1 cellular context compared by ENCODE assay signal in the genomic region with DNA sequence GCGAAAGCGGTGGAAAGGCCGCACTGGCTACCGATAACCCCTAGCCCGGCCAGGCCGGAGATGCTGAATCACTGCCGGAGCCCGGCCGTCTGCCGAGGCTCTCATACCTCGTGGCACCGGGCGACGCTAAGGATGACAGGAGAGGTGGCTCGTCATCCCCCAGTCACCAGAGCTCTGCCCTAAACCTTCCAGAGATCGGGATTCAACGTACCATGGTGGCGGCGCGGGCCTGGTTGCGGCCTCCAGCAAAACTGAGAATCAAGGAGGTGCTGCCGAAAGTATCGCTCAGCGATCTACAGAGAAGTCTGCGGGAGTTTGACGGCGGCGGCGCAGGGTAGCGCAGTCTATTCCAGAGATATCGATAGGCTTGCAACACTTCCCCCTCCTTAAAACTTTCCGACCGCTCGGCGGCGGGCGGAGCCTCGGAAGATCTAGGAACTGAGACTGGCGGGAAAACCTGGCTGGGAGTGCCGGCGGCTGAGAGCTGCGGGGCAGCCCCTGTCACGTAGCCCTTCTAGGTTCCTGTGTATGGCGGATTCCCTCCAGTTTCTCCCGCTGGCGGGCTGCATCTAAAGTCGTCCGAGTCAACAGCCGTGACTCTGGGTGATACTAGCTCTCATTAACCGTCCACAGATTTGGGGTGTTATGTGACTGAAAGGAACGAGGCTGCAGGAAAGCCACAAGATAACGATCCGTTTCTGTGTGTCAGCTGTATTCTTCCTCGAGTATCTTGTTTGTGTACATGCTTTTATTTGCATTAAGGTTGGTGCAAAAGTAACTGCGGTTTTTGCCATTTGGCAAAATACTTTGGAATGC.
TF ChIP-seq lines count a peak whose summit lies in the region.

A gene (minus strand): TSS at position 301 of the 816 bp plus-strand sequence. CDS start 87 bp downstream, at position 214.

TF ChIP-seq in HepG2, 621 proteins besides CTCF, POLR2A, EP300 and RAD21 (continued from another document and continues in another):
- TF ChIP-seq, protein P1, sequence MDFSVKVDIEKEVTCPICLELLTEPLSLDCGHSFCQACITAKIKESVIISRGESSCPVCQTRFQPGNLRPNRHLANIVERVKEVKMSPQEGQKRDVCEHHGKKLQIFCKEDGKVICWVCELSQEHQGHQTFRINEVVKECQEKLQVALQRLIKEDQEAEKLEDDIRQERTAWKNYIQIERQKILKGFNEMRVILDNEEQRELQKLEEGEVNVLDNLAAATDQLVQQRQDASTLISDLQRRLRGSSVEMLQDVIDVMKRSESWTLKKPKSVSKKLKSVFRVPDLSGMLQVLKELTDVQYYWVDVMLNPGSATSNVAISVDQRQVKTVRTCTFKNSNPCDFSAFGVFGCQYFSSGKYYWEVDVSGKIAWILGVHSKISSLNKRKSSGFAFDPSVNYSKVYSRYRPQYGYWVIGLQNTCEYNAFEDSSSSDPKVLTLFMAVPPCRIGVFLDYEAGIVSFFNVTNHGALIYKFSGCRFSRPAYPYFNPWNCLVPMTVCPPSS (IDR thresholded peaks at IDR 0.05) = no peak
- TF ChIP-seq ZNF781 (CRISPR knock-in tag; IDR thresholded peaks at IDR 0.05; ENCODE audit: borderline replicate concordance, not compliant biosample characterization) (peak; percentile 65), SP140L (CRISPR knock-in tag; IDR thresholded peaks at IDR 0.05; ENCODE audit: borderline replicate concordance) (0 out of 2 replicates have a peak, but pooled peaks have one; percentile 41), FIP1L1 (IDR thresholded peaks at IDR 0.05; ENCODE audit: borderline replicate concordance, insufficient read depth, low read depth, low read length) (no peak), ZFP36 (IDR thresholded peaks at IDR 0.05; ENCODE audit: borderline replicate concordance, low read depth, low read length, partially characterized antibody) (no peak), SMAD1 (CRISPR knock-in tag; IDR thresholded peaks at IDR 0.05; ENCODE audit: borderline replicate concordance, low read depth) (no peak), ZNF354B (CRISPR knock-in tag; IDR thresholded peaks at IDR 0.05) (no peak; the same call in 1 of the 2 replicates), THAP11 (CRISPR knock-in tag; IDR thresholded peaks at IDR 0.05) (peak; percentile 91), FLYWCH1 (CRISPR knock-in tag; IDR thresholded peaks at IDR 0.05) (no peak), ZNF768 (CRISPR knock-in tag; IDR thresholded peaks at IDR 0.05) (peak; percentile 38; the same call in 1 of the 2 replicates), ESRRA (CRISPR knock-in tag; IDR thresholded peaks at IDR 0.05; ENCODE audit: low read depth) (peak; percentile 44; the same call in 1 of the 2 replicates), ZNF292 (CRISPR knock-in tag; IDR thresholded peaks at IDR 0.05; ENCODE audit: borderline replicate concordance, low read depth) (peak; percentile 91; the same call in 1 of the 2 replicates), EEA1 (CRISPR knock-in tag; IDR thresholded peaks at IDR 0.05; ENCODE audit: borderline replicate concordance) (no peak), ZNF782 (CRISPR knock-in tag; IDR thresholded peaks at IDR 0.05; ENCODE audit: borderline replicate concordance) (no peak; the same call in 1 of the 2 replicates), DNMT3B (CRISPR knock-in tag; conservative IDR thresholded peaks at IDR 0.05) (peak; percentile 56; the same call in 1 of the 2 replicates), ZNF143 (CRISPR knock-in tag; IDR thresholded peaks at IDR 0.05) (no peak), REXO4 (CRISPR knock-in tag; IDR thresholded peaks at IDR 0.05; ENCODE audit: borderline replicate concordance) (no peak), SRY (CRISPR knock-in tag; IDR thresholded peaks at IDR 0.05) (peak; percentile 84; the same call in 1 of the 2 replicates), JDP2 (CRISPR knock-in tag; IDR thresholded peaks at IDR 0.05; ENCODE audit: borderline replicate concordance) (no peak), ZZZ3 (CRISPR knock-in tag; IDR thresholded peaks at IDR 0.05; ENCODE audit: borderline replicate concordance) (peak; percentile 76; the same call in 1 of the 2 replicates), MIER2 (CRISPR knock-in tag; IDR thresholded peaks at IDR 0.05) (no peak), ZNF878 (CRISPR knock-in tag; IDR thresholded peaks at IDR 0.05) (0 out of 2 replicates have a peak, but pooled peaks have one; percentile 37), TBP (CRISPR knock-in tag; IDR thresholded peaks at IDR 0.05) (no peak), NFE2 (CRISPR knock-in tag; IDR thresholded peaks at IDR 0.05) (peak; percentile 58; the same call in 1 of the 2 replicates), RORA (CRISPR knock-in tag; IDR thresholded peaks at IDR 0.05) (no peak), NFYB (CRISPR knock-in tag; IDR thresholded peaks at IDR 0.05) (no peak; the same call in none of the 2 replicates), ZNF703 (CRISPR knock-in tag; IDR thresholded peaks at IDR 0.05; ENCODE audit: borderline replicate concordance) (peak; percentile 79; the same call in 1 of the 2 replicates), HOXA5 (CRISPR knock-in tag; IDR thresholded peaks at IDR 0.05) (peak; percentile 72), TCF7L2 (IDR thresholded peaks at IDR 0.05; ENCODE audit: low read depth, low read length) (no peak), ATRX (CRISPR knock-in tag; IDR thresholded peaks at IDR 0.05; ENCODE audit: borderline replicate concordance) (no peak), SALL2 (CRISPR knock-in tag; IDR thresholded peaks at IDR 0.05) (peak; percentile 73), ZNF30 (CRISPR knock-in tag; IDR thresholded peaks at IDR 0.05) (0 out of 2 replicates have a peak, but pooled peaks have one; percentile 53), ZNF75D (CRISPR knock-in tag; IDR thresholded peaks at IDR 0.05; ENCODE audit: borderline replicate concordance) (no peak), MAFK (conservative IDR thresholded peaks at IDR 0.05 in 1 of 2, IDR thresholded peaks at IDR 0.05 in 1 of 2; ENCODE audit: low read length in 2 of 2) (no peak; a peak in 1 of 4 replicates), ZNF790 (CRISPR knock-in tag; IDR thresholded peaks at IDR 0.05; ENCODE audit: borderline replicate concordance) (peak; percentile 26; the same call in 1 of the 2 replicates), GATAD1 (CRISPR knock-in tag; IDR thresholded peaks at IDR 0.05) (peak; percentile 93), LCORL (IDR thresholded peaks at IDR 0.05) (peak; percentile 85), LCORL (CRISPR knock-in tag; IDR thresholded peaks at IDR 0.05) (peak; percentile 55; the same call in 1 of the 2 replicates), ZNF772 (CRISPR knock-in tag; IDR thresholded peaks at IDR 0.05) (peak; percentile 78), EZH2 (conservative IDR thresholded peaks at IDR 0.05; ENCODE audit: low read depth, low read length) (no peak), IKZF1 (IDR thresholded peaks at IDR 0.05) (no peak)
- TF ChIP-seq, protein P2, sequence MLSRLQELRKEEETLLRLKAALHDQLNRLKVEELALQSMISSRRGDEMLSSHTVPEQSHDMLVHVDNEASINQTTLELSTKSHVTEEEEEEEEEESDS (CRISPR knock-in tag; IDR thresholded peaks at IDR 0.05; ENCODE audit: borderline replicate concordance) = 0 out of 2 replicates have a peak, but pooled peaks have one; percentile 7
- TF ChIP-seq, protein P3, sequence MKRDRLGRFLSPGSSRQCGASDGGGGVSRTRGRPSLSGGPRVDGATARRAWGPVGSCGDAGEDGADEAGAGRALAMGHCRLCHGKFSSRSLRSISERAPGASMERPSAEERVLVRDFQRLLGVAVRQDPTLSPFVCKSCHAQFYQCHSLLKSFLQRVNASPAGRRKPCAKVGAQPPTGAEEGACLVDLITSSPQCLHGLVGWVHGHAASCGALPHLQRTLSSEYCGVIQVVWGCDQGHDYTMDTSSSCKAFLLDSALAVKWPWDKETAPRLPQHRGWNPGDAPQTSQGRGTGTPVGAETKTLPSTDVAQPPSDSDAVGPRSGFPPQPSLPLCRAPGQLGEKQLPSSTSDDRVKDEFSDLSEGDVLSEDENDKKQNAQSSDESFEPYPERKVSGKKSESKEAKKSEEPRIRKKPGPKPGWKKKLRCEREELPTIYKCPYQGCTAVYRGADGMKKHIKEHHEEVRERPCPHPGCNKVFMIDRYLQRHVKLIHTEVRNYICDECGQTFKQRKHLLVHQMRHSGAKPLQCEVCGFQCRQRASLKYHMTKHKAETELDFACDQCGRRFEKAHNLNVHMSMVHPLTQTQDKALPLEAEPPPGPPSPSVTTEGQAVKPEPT (CRISPR knock-in tag; IDR thresholded peaks at IDR 0.05; ENCODE audit: low read depth) = peak; percentile 98
- TF ChIP-seq, protein P4, sequence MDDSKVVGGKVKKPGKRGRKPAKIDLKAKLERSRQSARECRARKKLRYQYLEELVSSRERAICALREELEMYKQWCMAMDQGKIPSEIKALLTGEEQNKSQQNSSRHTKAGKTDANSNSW (CRISPR knock-in tag; IDR thresholded peaks at IDR 0.05; ENCODE audit: borderline replicate concordance) = peak; percentile 44; the same call in 1 of the 2 replicates
- TF ChIP-seq, protein P5, sequence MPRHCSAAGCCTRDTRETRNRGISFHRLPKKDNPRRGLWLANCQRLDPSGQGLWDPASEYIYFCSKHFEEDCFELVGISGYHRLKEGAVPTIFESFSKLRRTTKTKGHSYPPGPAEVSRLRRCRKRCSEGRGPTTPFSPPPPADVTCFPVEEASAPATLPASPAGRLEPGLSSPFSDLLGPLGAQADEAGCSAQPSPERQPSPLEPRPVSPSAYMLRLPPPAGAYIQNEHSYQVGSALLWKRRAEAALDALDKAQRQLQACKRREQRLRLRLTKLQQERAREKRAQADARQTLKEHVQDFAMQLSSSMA (CRISPR knock-in tag; IDR thresholded peaks at IDR 0.05) = no peak
- TF ChIP-seq, protein P6, sequence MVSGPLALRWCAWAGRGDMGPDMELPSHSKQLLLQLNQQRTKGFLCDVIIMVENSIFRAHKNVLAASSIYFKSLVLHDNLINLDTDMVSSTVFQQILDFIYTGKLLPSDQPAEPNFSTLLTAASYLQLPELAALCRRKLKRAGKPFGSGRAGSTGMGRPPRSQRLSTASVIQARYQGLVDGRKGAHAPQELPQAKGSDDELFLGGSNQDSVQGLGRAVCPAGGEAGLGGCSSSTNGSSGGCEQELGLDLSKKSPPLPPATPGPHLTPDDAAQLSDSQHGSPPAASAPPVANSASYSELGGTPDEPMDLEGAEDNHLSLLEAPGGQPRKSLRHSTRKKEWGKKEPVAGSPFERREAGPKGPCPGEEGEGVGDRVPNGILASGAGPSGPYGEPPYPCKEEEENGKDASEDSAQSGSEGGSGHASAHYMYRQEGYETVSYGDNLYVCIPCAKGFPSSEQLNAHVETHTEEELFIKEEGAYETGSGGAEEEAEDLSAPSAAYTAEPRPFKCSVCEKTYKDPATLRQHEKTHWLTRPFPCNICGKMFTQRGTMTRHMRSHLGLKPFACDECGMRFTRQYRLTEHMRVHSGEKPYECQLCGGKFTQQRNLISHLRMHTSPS (CRISPR knock-in tag; IDR thresholded peaks at IDR 0.05; ENCODE audit: low read depth) = peak; percentile 32; the same call in 1 of the 2 replicates
- TF ChIP-seq, protein P7, sequence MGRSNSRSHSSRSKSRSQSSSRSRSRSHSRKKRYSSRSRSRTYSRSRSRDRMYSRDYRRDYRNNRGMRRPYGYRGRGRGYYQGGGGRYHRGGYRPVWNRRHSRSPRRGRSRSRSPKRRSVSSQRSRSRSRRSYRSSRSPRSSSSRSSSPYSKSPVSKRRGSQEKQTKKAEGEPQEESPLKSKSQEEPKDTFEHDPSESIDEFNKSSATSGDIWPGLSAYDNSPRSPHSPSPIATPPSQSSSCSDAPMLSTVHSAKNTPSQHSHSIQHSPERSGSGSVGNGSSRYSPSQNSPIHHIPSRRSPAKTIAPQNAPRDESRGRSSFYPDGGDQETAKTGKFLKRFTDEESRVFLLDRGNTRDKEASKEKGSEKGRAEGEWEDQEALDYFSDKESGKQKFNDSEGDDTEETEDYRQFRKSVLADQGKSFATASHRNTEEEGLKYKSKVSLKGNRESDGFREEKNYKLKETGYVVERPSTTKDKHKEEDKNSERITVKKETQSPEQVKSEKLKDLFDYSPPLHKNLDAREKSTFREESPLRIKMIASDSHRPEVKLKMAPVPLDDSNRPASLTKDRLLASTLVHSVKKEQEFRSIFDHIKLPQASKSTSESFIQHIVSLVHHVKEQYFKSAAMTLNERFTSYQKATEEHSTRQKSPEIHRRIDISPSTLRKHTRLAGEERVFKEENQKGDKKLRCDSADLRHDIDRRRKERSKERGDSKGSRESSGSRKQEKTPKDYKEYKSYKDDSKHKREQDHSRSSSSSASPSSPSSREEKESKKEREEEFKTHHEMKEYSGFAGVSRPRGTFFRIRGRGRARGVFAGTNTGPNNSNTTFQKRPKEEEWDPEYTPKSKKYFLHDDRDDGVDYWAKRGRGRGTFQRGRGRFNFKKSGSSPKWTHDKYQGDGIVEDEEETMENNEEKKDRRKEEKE (IDR thresholded peaks at IDR 0.05) = no peak
- TF ChIP-seq, protein P8, sequence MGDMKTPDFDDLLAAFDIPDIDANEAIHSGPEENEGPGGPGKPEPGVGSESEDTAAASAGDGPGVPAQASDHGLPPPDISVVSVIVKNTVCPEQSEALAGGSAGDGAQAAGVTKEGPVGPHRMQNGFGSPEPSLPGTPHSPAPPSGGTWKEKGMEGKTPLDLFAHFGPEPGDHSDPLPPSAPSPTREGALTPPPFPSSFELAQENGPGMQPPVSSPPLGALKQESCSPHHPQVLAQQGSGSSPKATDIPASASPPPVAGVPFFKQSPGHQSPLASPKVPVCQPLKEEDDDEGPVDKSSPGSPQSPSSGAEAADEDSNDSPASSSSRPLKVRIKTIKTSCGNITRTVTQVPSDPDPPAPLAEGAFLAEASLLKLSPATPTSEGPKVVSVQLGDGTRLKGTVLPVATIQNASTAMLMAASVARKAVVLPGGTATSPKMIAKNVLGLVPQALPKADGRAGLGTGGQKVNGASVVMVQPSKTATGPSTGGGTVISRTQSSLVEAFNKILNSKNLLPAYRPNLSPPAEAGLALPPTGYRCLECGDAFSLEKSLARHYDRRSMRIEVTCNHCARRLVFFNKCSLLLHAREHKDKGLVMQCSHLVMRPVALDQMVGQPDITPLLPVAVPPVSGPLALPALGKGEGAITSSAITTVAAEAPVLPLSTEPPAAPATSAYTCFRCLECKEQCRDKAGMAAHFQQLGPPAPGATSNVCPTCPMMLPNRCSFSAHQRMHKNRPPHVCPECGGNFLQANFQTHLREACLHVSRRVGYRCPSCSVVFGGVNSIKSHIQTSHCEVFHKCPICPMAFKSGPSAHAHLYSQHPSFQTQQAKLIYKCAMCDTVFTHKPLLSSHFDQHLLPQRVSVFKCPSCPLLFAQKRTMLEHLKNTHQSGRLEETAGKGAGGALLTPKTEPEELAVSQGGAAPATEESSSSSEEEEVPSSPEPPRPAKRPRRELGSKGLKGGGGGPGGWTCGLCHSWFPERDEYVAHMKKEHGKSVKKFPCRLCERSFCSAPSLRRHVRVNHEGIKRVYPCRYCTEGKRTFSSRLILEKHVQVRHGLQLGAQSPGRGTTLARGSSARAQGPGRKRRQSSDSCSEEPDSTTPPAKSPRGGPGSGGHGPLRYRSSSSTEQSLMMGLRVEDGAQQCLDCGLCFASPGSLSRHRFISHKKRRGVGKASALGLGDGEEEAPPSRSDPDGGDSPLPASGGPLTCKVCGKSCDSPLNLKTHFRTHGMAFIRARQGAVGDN (CRISPR knock-in tag; IDR thresholded peaks at IDR 0.05) = peak; percentile 96
- TF ChIP-seq, protein P9, sequence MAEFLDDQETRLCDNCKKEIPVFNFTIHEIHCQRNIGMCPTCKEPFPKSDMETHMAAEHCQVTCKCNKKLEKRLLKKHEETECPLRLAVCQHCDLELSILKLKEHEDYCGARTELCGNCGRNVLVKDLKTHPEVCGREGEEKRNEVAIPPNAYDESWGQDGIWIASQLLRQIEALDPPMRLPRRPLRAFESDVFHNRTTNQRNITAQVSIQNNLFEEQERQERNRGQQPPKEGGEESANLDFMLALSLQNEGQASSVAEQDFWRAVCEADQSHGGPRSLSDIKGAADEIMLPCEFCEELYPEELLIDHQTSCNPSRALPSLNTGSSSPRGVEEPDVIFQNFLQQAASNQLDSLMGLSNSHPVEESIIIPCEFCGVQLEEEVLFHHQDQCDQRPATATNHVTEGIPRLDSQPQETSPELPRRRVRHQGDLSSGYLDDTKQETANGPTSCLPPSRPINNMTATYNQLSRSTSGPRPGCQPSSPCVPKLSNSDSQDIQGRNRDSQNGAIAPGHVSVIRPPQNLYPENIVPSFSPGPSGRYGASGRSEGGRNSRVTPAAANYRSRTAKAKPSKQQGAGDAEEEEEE (CRISPR knock-in tag; IDR thresholded peaks at IDR 0.05; ENCODE audit: borderline replicate concordance) = no peak
